In genomic region chr15:40285151-40285898, GRCh38 we compare ENCODE assay signal across 1 cellular context.
A peak's percentile ranks its signal among the peaks of the same experiment; 100 is the strongest.
TF ChIP-seq lines count a peak whose summit lies in the region.

No MANE protein-coding gene starts in this region.

TF ChIP-seq in endothelial cell of umbilical vein, 7 proteins besides CTCF, POLR2A, EP300 and RAD21:
- no peak for TF ChIP-seq MAX (IDR thresholded peaks at IDR 0.05; ENCODE audit: insufficient read depth, insufficient read length)
- peak; percentile 51 for TF ChIP-seq FOS (IDR thresholded peaks at IDR 0.05; ENCODE audit: borderline replicate concordance, insufficient read depth, low read length)
